23 cellular contexts compared by ENCODE assay signal in the genomic region with DNA sequence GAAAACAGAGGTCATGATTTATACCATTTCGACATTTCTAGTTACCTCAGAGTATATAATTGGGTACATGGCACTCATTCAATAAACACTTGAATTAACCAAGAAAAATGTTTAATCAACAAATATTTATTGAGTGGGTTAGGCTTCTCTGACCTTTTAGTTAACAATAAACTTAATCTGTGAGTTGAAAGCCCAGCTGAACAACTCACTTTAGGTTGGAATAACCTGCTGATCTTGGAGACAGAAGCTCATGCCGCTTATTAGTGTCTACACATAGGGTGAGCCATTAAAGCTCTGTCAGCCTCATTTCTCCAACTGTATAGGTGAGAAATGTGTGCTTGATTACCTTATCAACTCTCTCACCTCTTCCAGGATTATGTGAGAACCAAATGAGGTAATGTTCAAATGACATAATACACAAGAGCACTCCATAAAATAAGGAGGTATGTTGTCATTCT.
"Had no signal": no experiment of that assay in that cellular context is flagged by ENCODE, and none has a peak within 500 bp of the region (broad histone marks: within the 10 kb centered on the region; RNA-seq: fewer than 3 reads in every experiment).

No MANE protein-coding gene starts in this region.

- H3K36me3 ChIP-seq: colonic mucosa, left ventricle myocardium inferior, right atrium auricular region had no signal

- ATAC-seq: activated CD8-positive, alpha-beta T cell treated with anti-CD3 and anti-CD28 coated beads, Interleukin-2, amount 10 ng/mL, durations not matched to agents 7 days and 5 days; activated T-cell treated with anti-CD3 and anti-CD28 coated beads, Interleukin-2, amount 50 U/mL, for 72 hours; esophagus mucosa; natural killer cell treated with Interleukin-12 subunit alpha and Interleukin-12 subunit beta and Interleukin-15 and Interleukin-18, amount 100 ng/mL, for 72 hours had no signal

- H3K4me1 ChIP-seq: right atrium auricular region had no signal

- H3K27ac ChIP-seq: colonic mucosa, hepatocyte, left ventricle myocardium inferior, right atrium auricular region had no signal

- H3K4me3 ChIP-seq: colonic mucosa, hepatocyte, left ventricle myocardium inferior, right atrium auricular region, smooth muscle cell had no signal

- DNase-seq: activated B cell treated with CpG ODN at 0.5 μM for 24 hours; activated CD4-positive, alpha-beta T cell treated with anti-CD3 and anti-CD28 coated beads for 48 hours; activated CD8-positive, alpha-beta memory T cell treated with anti-CD3 and anti-CD28 coated beads, Interleukin-2, amount 50 U/mL, for 4 hours; activated CD8-positive, alpha-beta T cell treated with anti-CD3 and anti-CD28 coated beads, Interleukin-2, amount 10 ng/mL, durations not matched to agents 7 days and 5 days; activated gamma-delta T cell; activated T-cell treated with anti-CD3 and anti-CD28 coated beads, Interleukin-2, amount 50 U/mL, for 72 hours; amniotic stem cell; caudate nucleus; colonic mucosa; islet precursor cell; left ventricle myocardium inferior; mesendoderm; posterior cingulate gyrus; stimulated activated CD4-positive, alpha-beta T cell treated with anti-CD3 and anti-CD28 coated beads, Interleukin-4, amount 100 ng/mL, for 4 hours; stimulated activated CD8-positive, alpha-beta memory T cell treated with anti-CD3 and anti-CD28 coated beads, Interleukin-4, amount 100 ng/mL, for 48 hours; stimulated activated naive CD4-positive, alpha-beta T cell treated with Interleukin-2 at 50 U/mL for 16 hours; T-helper 2 cell; trophoblast cell had no signal

- H3K27me3 ChIP-seq: colonic mucosa, hepatocyte, right atrium auricular region had no signal

- H3K9me3 ChIP-seq: colonic mucosa, left ventricle myocardium inferior, right atrium auricular region had no signal
